20 cellular contexts compared by ENCODE assay signal in genomic region chr20:20034486-20034885, GRCh38. TPM values are rescaled to one million over a fixed set of nuclear protein-coding genes. Genes with fewer than 3 reads are reported as not detected.
"Had no signal": no experiment of that assay in that cellular context is flagged by ENCODE, and none has a peak within 500 bp of the region (broad histone marks: within the 10 kb centered on the region; RNA-seq: fewer than 3 reads in every experiment).

No MANE protein-coding gene starts in this region.

- H3K4me3 ChIP-seq: adrenal gland, lower lobe of right lung, mucosa of descending colon, thoracic aorta had no signal

- H3K4me3 Mint-ChIP-seq: activated T-helper 1 cell treated with anti-CD3 and anti-CD28 coated beads, Interleukin-12 subunit alpha, Interleukin-12 subunit beta, Interleukin-2, Interleukin-4 antibody, amounts not matched to agents 30 ng/mL and 10 ng/mL and 1 ng/mL, durations not matched to agents 14 hours and 24 hours and 36 hours; brain; natural killer cell; stimulated activated naive CD8-positive, alpha-beta T cell treated with anti-CD3 and anti-CD28 coated beads, Interleukin-15, Interleukin-2, amounts not matched to agents 100 ng/mL and 50 ng/mL, for 24 hours had no signal

- H3K9me3 Mint-ChIP-seq: activated T-helper 1 cell treated with anti-CD3 and anti-CD28 coated beads, Interleukin-12 subunit alpha, Interleukin-12 subunit beta, Interleukin-2, Interleukin-4 antibody, amounts not matched to agents 30 ng/mL and 10 ng/mL and 1 ng/mL, durations not matched to agents 14 hours and 24 hours and 36 hours; brain; natural killer cell; stimulated activated naive CD8-positive, alpha-beta T cell treated with anti-CD3 and anti-CD28 coated beads, Interleukin-15, Interleukin-2, amounts not matched to agents 100 ng/mL and 50 ng/mL, for 24 hours had no signal

- ATAC-seq: activated CD4-positive, CD25-positive, alpha-beta regulatory T cell treated with anti-CD3 and anti-CD28 coated beads, Interleukin-2, amount 50 U/mL, for 24 hours; left cardiac atrium; lower lobe of right lung; mucosa of descending colon; natural killer cell had no signal

- H3K27me3 ChIP-seq: adrenal gland had no signal

- H3K4me1 Mint-ChIP-seq: brain, natural killer cell had no signal

- H3K27ac ChIP-seq: lower lobe of right lung, thoracic aorta had no signal

- H3K27me3 Mint-ChIP-seq: brain; stimulated activated naive CD8-positive, alpha-beta T cell treated with anti-CD3 and anti-CD28 coated beads, Interleukin-15, Interleukin-2, amounts not matched to agents 100 ng/mL and 50 ng/mL, for 24 hours had no signal

- H3K27ac Mint-ChIP-seq: activated T-helper 1 cell treated with anti-CD3 and anti-CD28 coated beads, Interleukin-12 subunit alpha, Interleukin-12 subunit beta, Interleukin-2, Interleukin-4 antibody, amounts not matched to agents 30 ng/mL and 10 ng/mL and 1 ng/mL, durations not matched to agents 14 hours and 24 hours and 36 hours; stimulated activated naive CD8-positive, alpha-beta T cell treated with anti-CD3 and anti-CD28 coated beads, Interleukin-15, Interleukin-2, amounts not matched to agents 100 ng/mL and 50 ng/mL, for 24 hours had no signal

- H3K9me3 ChIP-seq: adrenal gland, lower lobe of right lung, mucosa of descending colon, thoracic aorta had no signal

- DNase-seq: activated CD4-positive, alpha-beta T cell treated with anti-CD3 and anti-CD28 coated beads, Interleukin-2, amount 50 U/mL, for 48 hours; activated CD8-positive, alpha-beta memory T cell treated with anti-CD3 and anti-CD28 coated beads, Interleukin-2, amount 50 U/mL, for 4 hours; activated naive CD4-positive, alpha-beta T cell treated with Interleukin-2 at 50 U/mL for 16 hours; adrenal gland; dermis blood vessel endothelial cell; erythroblast; left cardiac atrium; lower lobe of right lung; mucosa of descending colon; natural killer cell; occipital lobe; stimulated activated CD4-positive, alpha-beta T cell treated with anti-CD3 and anti-CD28 coated beads, Interleukin-4, amount 100 ng/mL, for 1 hour; stimulated activated CD8-positive, alpha-beta memory T cell treated with anti-CD3 and anti-CD28 coated beads, Interleukin-4, amount 100 ng/mL, for 48 hours had no signal

RNA-seq across cellular contexts. Expression of gene CFAP61, which starts 17.8 kb away (rescaled TPM):
- total RNA-seq: activated T-helper 1 cell treated with anti-CD3 and anti-CD28 coated beads, Interleukin-12 subunit alpha, Interleukin-12 subunit beta, Interleukin-2, Interleukin-4 antibody, amounts not matched to agents 30 ng/mL and 10 ng/mL and 1 ng/mL, durations not matched to agents 14 hours and 24 hours and 36 hours; dermis blood vessel endothelial cell; pulmonary artery endothelial cell; T-helper 2 cell treated with Interferon-gamma antibody and Interleukin-4, amounts not matched to agents 100 ng/mL and 5 ng/mL, for 36 hours had no signal
